In genomic region chr2:33484042-33484621, GRCh38 we compare ENCODE assay signal across 10 cellular contexts. TPM values are rescaled to one million over a fixed set of nuclear protein-coding genes. Genes with fewer than 3 reads are reported as not detected.
DNase-seq lines count a peak whose midpoint lies in the region; ATAC-seq and TF ChIP-seq lines count a peak whose summit lies in the region.
"Had no signal": no experiment of that assay in that cellular context is flagged by ENCODE, and none has a peak within 500 bp of the region (broad histone marks: within the 10 kb centered on the region; RNA-seq: fewer than 3 reads in every experiment).

No MANE protein-coding gene starts in this region.

- H3K27ac Mint-ChIP-seq in natural killer cell treated with Interleukin-12 subunit alpha and Interleukin-12 subunit beta and Interleukin-15 and Interleukin-18, amount 100 ng/mL, for 72 hours: peak overlapping the region in 1 of 2 donors; percentile 53
- H3K27ac Mint-ChIP-seq in natural killer cell (no peak overlapping the region), T-cell (no peak overlapping the region)

- CTCF ChIA-PET in T-cell (lab: Charles Lee): no interaction called here

- peaks cover 3 to 8% of the 10 kb centered on the region in 2 donors for H3K9me3 ChIP-seq in transverse colon

- TF ChIP-seq CTCF in natural killer cell (IDR thresholded peaks at IDR 0.05) (no peak), transverse colon (IDR thresholded peaks at IDR 0.05) (no peak)

- no peak for TF ChIP-seq POLR2A in transverse colon (IDR thresholded peaks at IDR 0.05)

- H3K4me1 ChIP-seq in transverse colon: peaks cover 0 to 7% (median 0%) of the 10 kb centered on the region in 4 donors

- H3K36me3 ChIP-seq in transverse colon: no peaks in the 10 kb centered on the region
- H3K36me3 ChIP-seq: BLaER1 had no signal

- no peak for TF ChIP-seq EP300 in transverse colon (IDR thresholded peaks at IDR 0.05; ENCODE audit: low read depth)

- peaks cover 5 to 20% of the 10 kb centered on the region in 2 donors for H3K4me1 Mint-ChIP-seq in natural killer cell treated with Interleukin-12 subunit alpha and Interleukin-12 subunit beta and Interleukin-15 and Interleukin-18, amount 100 ng/mL, for 72 hours (ENCODE audit: low read depth in 2 of 2)
- H3K4me1 Mint-ChIP-seq in natural killer cell (no peaks in the 10 kb centered on the region), T-cell (peaks cover 5 to 17% (median 12%) of the 10 kb centered on the region in 3 donors)

- H3K27ac ChIP-seq in cingulate gyrus (ENCODE audit: low read depth, low read length) (peak overlapping the region; percentile 15), transverse colon (peak overlapping the region; percentile 13 to 44 (median 30))
- H3K27ac ChIP-seq: BLaER1 had no signal

- peaks cover 6 to 24% of the 10 kb centered on the region in 2 donors for H3K27me3 Mint-ChIP-seq in natural killer cell treated with Interleukin-12 subunit alpha and Interleukin-12 subunit beta and Interleukin-15 and Interleukin-18, amount 100 ng/mL, for 72 hours
- peaks cover 7 to 45% of the 10 kb centered on the region in 2 donors for H3K27me3 Mint-ChIP-seq in natural killer cell (ENCODE audit: low read depth in 2 of 2)
- no peaks in the 10 kb centered on the region for H3K27me3 Mint-ChIP-seq in T-cell

- no peaks in the 10 kb centered on the region for H3K36me3 Mint-ChIP-seq in natural killer cell treated with Interleukin-12 subunit alpha and Interleukin-12 subunit beta and Interleukin-15 and Interleukin-18, amount 100 ng/mL, for 72 hours
- H3K36me3 Mint-ChIP-seq in natural killer cell (no peaks in the 10 kb centered on the region), T-cell (peaks cover 13% of the 10 kb centered on the region)

- no peak for DNase-seq in natural killer cell treated with Interleukin-12 subunit alpha and Interleukin-12 subunit beta and Interleukin-15 and Interleukin-18, amount 100 ng/mL, for 72 hours (ENCODE audit: low spot score)
- DNase-seq in natural killer cell: no peak
- DNase-seq in transverse colon: no peak
- no peak for DNase-seq in T-cell
- no peak for DNase-seq in central memory CD4-positive, alpha-beta T cell
- DNase-seq in stimulated activated CD4-positive, alpha-beta T cell treated with anti-CD3 and anti-CD28 coated beads, Interleukin-4, amount 100 ng/mL, for 24 hours: no peak
- DNase-seq: mesendoderm had no signal

- H3K4me3 ChIP-seq in transverse colon: no peak overlapping the region
- H3K4me3 ChIP-seq: BLaER1 had no signal

- peak overlapping the region; percentile 10 for H3K4me3 Mint-ChIP-seq in natural killer cell treated with Interleukin-12 subunit alpha and Interleukin-12 subunit beta and Interleukin-15 and Interleukin-18, amount 100 ng/mL, for 72 hours
- no peak overlapping the region for H3K4me3 Mint-ChIP-seq in natural killer cell
- no peak overlapping the region for H3K4me3 Mint-ChIP-seq in T-cell

- ATAC-seq in natural killer cell treated with Interleukin-12 subunit alpha and Interleukin-12 subunit beta and Interleukin-15 and Interleukin-18, amount 100 ng/mL, for 72 hours: no peak
- ATAC-seq in natural killer cell (no peak), HG03354 (IDR thresholded peaks at IDR 0.05; ENCODE audit: poor library complexity, severe bottlenecking, unreplicated experiment) (peak; percentile 19), T-cell (replicated peaks in 1 of 4) (no peak)

- POLR2A ChIA-PET in T-cell (lab: Charles Lee): interaction anchor here in 1 of 2 donors (0.7 kb wide), 1 partner anchor 907 kb away, joined by 3 read pairs; no protein-coding TSS in a partner anchor

- no peaks in the 10 kb centered on the region for H3K27me3 ChIP-seq in transverse colon
- H3K27me3 ChIP-seq: BLaER1 had no signal

- peaks cover 3% of the 10 kb centered on the region for H3K9me3 Mint-ChIP-seq in natural killer cell treated with Interleukin-12 subunit alpha and Interleukin-12 subunit beta and Interleukin-15 and Interleukin-18, amount 100 ng/mL, for 72 hours
- H3K9me3 Mint-ChIP-seq in natural killer cell (peaks cover 0 to 8% of the 10 kb centered on the region in 2 donors), T-cell (peaks cover 3 to 5% (median 3%) of the 10 kb centered on the region in 3 donors)

- WGBS in transverse colon (ENCODE audit: low coverage in 1 of 2), 2 donors: 37 to 50% methylated on average over 2 of the region's 2 CpGs

- intact Hi-C loops in natural killer cell (cut with micrococcal nuclease): no loop called here
- intact Hi-C loops in transverse colon (cut with DNase I; ENCODE audit: low total_unique reads): no loop called here

- in situ Hi-C loops in transverse colon (cut with MboI; ENCODE audit: low pct_ligation_motif_present in 1 of 4, low pct_unique_long_range_greater_than_20kb in 1 of 4, low sequenced_read_pairs in 3 of 4): no loop called here

RNA-seq across cellular contexts. Expression of gene RASGRP3, which starts 7.7 kb away (rescaled TPM):
- total RNA-seq in natural killer cell treated with Interleukin-12 subunit alpha and Interleukin-12 subunit beta and Interleukin-15 and Interleukin-18, amount 100 ng/mL, for 72 hours: 10 to 100 TPM in 1 of 2 donors, 1 to 10 TPM in 1; 1.5 to 26.2 TPM
- total RNA-seq in natural killer cell (10 to 100 TPM in 1 of 3 donors, 1 to 10 TPM in 2; 1.8 to 21.1 (median 2.7) TPM), transverse colon (10 to 100 TPM in 1 of 4 donors, 1 to 10 TPM in 2, not detected in 1; 3.4 to 16.5 (median 4.8) TPM), T-cell (1 to 10 TPM; 2.7 to 7.0 (median 4.4) TPM)
